Comparison of ENCODE assay signal across 12 cellular contexts in the genomic region with DNA sequence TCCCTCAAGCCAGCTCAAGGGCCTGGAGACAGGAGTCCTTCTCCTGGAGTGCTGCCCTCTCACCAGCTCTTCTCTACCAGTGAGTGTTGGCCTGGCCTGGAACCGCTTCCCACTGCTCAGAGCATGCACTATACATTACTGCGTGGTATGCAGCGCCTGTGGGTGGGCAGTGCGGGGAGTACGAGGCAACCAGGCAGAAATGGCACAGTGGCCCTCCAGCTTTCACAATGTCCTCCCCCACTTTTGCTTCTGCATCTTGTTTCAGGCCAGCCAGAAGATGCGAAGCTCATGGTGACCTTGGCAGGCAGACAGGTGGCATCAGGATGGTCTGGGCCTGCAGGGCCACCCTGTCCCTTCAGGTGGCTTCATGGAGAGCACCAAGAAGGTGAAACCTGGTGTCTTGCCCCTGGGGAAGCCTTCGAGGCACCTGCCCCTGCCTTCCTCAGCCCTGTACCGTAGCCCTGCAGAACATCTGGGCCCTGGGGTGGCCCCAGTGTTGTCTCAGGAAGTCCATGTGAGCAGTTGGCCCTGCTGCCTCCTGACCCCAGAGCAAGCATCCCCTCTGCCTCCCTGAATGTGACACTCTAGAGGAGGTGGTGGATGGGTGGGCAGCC. TPM values are rescaled to one million over a fixed set of nuclear protein-coding genes. Genes with fewer than 3 reads are reported as not detected.
DNase-seq lines count a peak whose midpoint lies in the region; ATAC-seq and TF ChIP-seq lines count a peak whose summit lies in the region.
"Had no signal": no experiment of that assay in that cellular context is flagged by ENCODE, and none has a peak within 500 bp of the region (broad histone marks: within the 10 kb centered on the region; RNA-seq: fewer than 3 reads in every experiment).

No MANE protein-coding gene starts in this region.

- no peaks in the 10 kb centered on the region for H3K36me3 ChIP-seq in endodermal cell (ENCODE audit: control insufficient read depth, insufficient read depth, low read length)

- no peaks in the 10 kb centered on the region for H3K9me3 ChIP-seq in endodermal cell (ENCODE audit: control insufficient read depth, low read length)

- H3K4me1 ChIP-seq in endodermal cell (ENCODE audit: control insufficient read depth, insufficient read depth, low read length): no peaks in the 10 kb centered on the region

- 95 to 100% methylated on average over 6 to 8 of the region's 8 CpGs for WGBS in endodermal cell (ENCODE audit: insufficient coverage in 1 of 2, insufficient read length in 1 of 2), 2 experiments

- peaks cover 66% of the 10 kb centered on the region for H3K27me3 Mint-ChIP-seq in endodermal cell (ENCODE audit: insufficient read depth)
- peaks cover 71% of the 10 kb centered on the region for H3K27me3 Mint-ChIP-seq in progenitor cell of endocrine pancreas

- no peak overlapping the region for H3K4me3 Mint-ChIP-seq in endodermal cell
- peak overlapping the region; percentile 50 for H3K4me3 Mint-ChIP-seq in progenitor cell of endocrine pancreas (ENCODE audit: low read depth)

- no peak for ATAC-seq in GM18511 (IDR thresholded peaks at IDR 0.05; ENCODE audit: unreplicated experiment)
- ATAC-seq in HG02870 (IDR thresholded peaks at IDR 0.05; ENCODE audit: unreplicated experiment): no peak
- ATAC-seq: PC-3 had no signal

- peaks cover 58% of the 10 kb centered on the region for H3K27me3 ChIP-seq in endodermal cell (ENCODE audit: control insufficient read depth, insufficient read depth, low read length, poor library complexity, severe bottlenecking)

- no peak overlapping the region for H3K9ac ChIP-seq in endodermal cell (ENCODE audit: extremely low read depth, low read length, poor library complexity, severe bottlenecking)

- no peak for TF ChIP-seq CTCF in endodermal cell (conservative IDR thresholded peaks at IDR 0.05)
- no peak for TF ChIP-seq CTCF in progenitor cell of endocrine pancreas (IDR thresholded peaks at IDR 0.05; ENCODE audit: unreplicated experiment)

- H3K4me3 ChIP-seq in endodermal cell (ENCODE audit: low read length): no peak overlapping the region
- H3K4me3 ChIP-seq: hepatocyte had no signal

- no peak overlapping the region for H3K27ac ChIP-seq in endodermal cell (ENCODE audit: low read depth, low read length)
- H3K27ac ChIP-seq: hepatocyte had no signal

- H3K4me1 Mint-ChIP-seq in endodermal cell (peaks cover 7% of the 10 kb centered on the region), progenitor cell of endocrine pancreas (ENCODE audit: low read depth) (peaks cover 3% of the 10 kb centered on the region)

- H3K9me3 Mint-ChIP-seq in endodermal cell (no peaks in the 10 kb centered on the region), progenitor cell of endocrine pancreas (ENCODE audit: low read depth) (no peaks in the 10 kb centered on the region)

- peak; percentile 7 for DNase-seq in activated CD4-positive, alpha-beta T cell treated with anti-CD3 and anti-CD28 coated beads for 1 hour
- no peak for DNase-seq in activated CD4-positive, alpha-beta T cell treated with anti-CD3 and anti-CD28 coated beads, Interleukin-2, amount 50 U/mL, for 48 hours
- DNase-seq in HK-2 (ENCODE audit: unreplicated experiment) (peak; percentile 1), endodermal cell (peak; percentile 31), progenitor cell of endocrine pancreas (ENCODE audit: low spot score, unreplicated experiment) (peak; percentile 6), epidermal melanocyte (ENCODE audit: insufficient read length, low spot score) (no peak)
- DNase-seq: PC-3, small intestine had no signal

- H3K36me3 Mint-ChIP-seq in endodermal cell (ENCODE audit: low read depth): no peaks in the 10 kb centered on the region
- H3K36me3 Mint-ChIP-seq in progenitor cell of endocrine pancreas (ENCODE audit: insufficient read depth): no peaks in the 10 kb centered on the region

- H3K27ac Mint-ChIP-seq in endodermal cell (no peak overlapping the region), progenitor cell of endocrine pancreas (no peak overlapping the region)

RNA-seq across cellular contexts. Expression of a gene that starts 35.8 kb away (rescaled TPM):
- total RNA-seq in endodermal cell (10 to 100 TPM in 1 of 2 donors, 1 to 10 TPM in 1; 8.1 to 13.4 TPM), progenitor cell of endocrine pancreas (1.2 and 2.2 TPM in 2 replicates)
- polyA plus RNA-seq in endodermal cell (2013, experiment 1 of 2): 5.3 TPM
- 4.2 TPM for polyA plus RNA-seq in endodermal cell (2013, experiment 2 of 2)
- total RNA-seq: Daoy, PC-3 had no signal

Comparison
In these comparisons a context has a peak if more than half of its experiments do, and no peak if none do; other contexts are left out.
1. DNase-seq: peak in activated CD4-positive, alpha-beta T cell treated with anti-CD3 and anti-CD28 coated beads for 1 hour (single experiment), HK-2 (single experiment), endodermal cell (single experiment) and progenitor cell of endocrine pancreas (single experiment); none in activated CD4-positive, alpha-beta T cell treated with anti-CD3 and anti-CD28 coated beads, Interleukin-2, amount 50 U/mL, for 48 hours (0 of 2) and epidermal melanocyte (single experiment).